In genomic region chr2:42923632-42924425, GRCh38 we compare ENCODE assay signal across 10 cellular contexts.
DNase-seq lines count a peak whose midpoint lies in the region; ATAC-seq and TF ChIP-seq lines count a peak whose summit lies in the region.
"Had no signal": no experiment of that assay in that cellular context is flagged by ENCODE, and none has a peak within 500 bp of the region (broad histone marks: within the 10 kb centered on the region; RNA-seq: fewer than 3 reads in every experiment).

No MANE protein-coding gene starts in this region.

- H3K4me1 ChIP-seq in esophagus muscularis mucosa (peaks cover 74 to 80% (median 78%) of the 10 kb centered on the region in 4 donors), vagina (peaks cover 84% of the 10 kb centered on the region)

- ATAC-seq in Right ventricle myocardium inferior (no peak), Right ventricle myocardium superior (ENCODE audit: poor library complexity) (no peak)

- peak overlapping the region; percentile 32 for H3K27ac Mint-ChIP-seq in neural crest cell (ENCODE audit: unreplicated experiment)

- 50% methylated on average over 4 of the region's 4 CpGs for WGBS in esophagus muscularis mucosa

- H3K27ac ChIP-seq in esophagus muscularis mucosa (replicated peaks in 1 of 4) (peak overlapping the region; percentile 88 to 93 (median 90)), vagina (peak overlapping the region; percentile 91)
- H3K27ac ChIP-seq: VCaP had no signal

- TF ChIP-seq CTCF in esophagus muscularis mucosa (IDR thresholded peaks at IDR 0.05) (no peak), neural crest cell (conservative IDR thresholded peaks at IDR 0.05) (no peak), vagina (IDR thresholded peaks at IDR 0.05) (no peak)

- peak; percentile 4 for DNase-seq in Right ventricle myocardium inferior (ENCODE audit: missing footprints)
- DNase-seq in Right ventricle myocardium superior: no peak
- no peak for DNase-seq in esophagus muscularis mucosa (ENCODE audit: extremely low spot score)
- DNase-seq in neural crest cell (ENCODE audit: low read depth, low spot score): no peak
- no peak for DNase-seq in vagina (ENCODE audit: extremely low spot score in 2 of 2)
- no peak for DNase-seq in DMS114 treated with DMSO at 0.1 percent for 48 hours (lab: John Stamatoyannopoulos, UW; ENCODE audit: unreplicated experiment)
- DNase-seq in NCI-H146 (lab: John Stamatoyannopoulos, UW): no peak
- no peak for DNase-seq in NCI-H1417 treated with DMSO at 0.1 percent for 48 hours (lab: John Stamatoyannopoulos, UW)

- H3K27me3 Mint-ChIP-seq in neural crest cell (ENCODE audit: low read depth): no peaks in the 10 kb centered on the region

- TF ChIP-seq EP300 in esophagus muscularis mucosa (IDR thresholded peaks at IDR 0.05): no peak

- peak overlapping the region; percentile 14 for H3K4me3 Mint-ChIP-seq in neural crest cell
- H3K4me3 Mint-ChIP-seq: IgD-negative memory B cell had no signal

- TF ChIP-seq POLR2A in esophagus muscularis mucosa (IDR thresholded peaks at IDR 0.05; ENCODE audit: low read depth): no peak
- TF ChIP-seq POLR2A in vagina (IDR thresholded peaks at IDR 0.05): no peak

- H3K9me3 ChIP-seq in esophagus muscularis mucosa (no peaks in the 10 kb centered on the region), vagina (no peaks in the 10 kb centered on the region)

- H3K27me3 ChIP-seq in esophagus muscularis mucosa: no peaks in the 10 kb centered on the region
- H3K27me3 ChIP-seq in vagina: no peaks in the 10 kb centered on the region

- peaks cover 56% of the 10 kb centered on the region for H3K4me1 Mint-ChIP-seq in neural crest cell
- H3K4me1 Mint-ChIP-seq: IgD-negative memory B cell had no signal

- H3K9me3 Mint-ChIP-seq in neural crest cell: no peaks in the 10 kb centered on the region

- H3K36me3 Mint-ChIP-seq in neural crest cell (ENCODE audit: low read depth): no peaks in the 10 kb centered on the region

- intact Hi-C loops in Right ventricle myocardium inferior (cut with DNase I) (loop anchor here (2.0 kb wide), 2 partner anchors 17 to 43 kb away; no protein-coding TSS in a partner anchor), Right ventricle myocardium superior (cut with DNase I) (no loop called here), esophagus muscularis mucosa (cut with DNase I) (no loop called here), vagina (cut with DNase I) (no loop called here)

- no peaks in the 10 kb centered on the region for H3K36me3 ChIP-seq in esophagus muscularis mucosa
- no peaks in the 10 kb centered on the region for H3K36me3 ChIP-seq in vagina

- H3K4me3 ChIP-seq in esophagus muscularis mucosa: no peak overlapping the region
- no peak overlapping the region for H3K4me3 ChIP-seq in vagina
